8 cellular contexts compared by ENCODE assay signal in genomic region chr7:100604976-100605911, GRCh38.
DNase-seq lines count a peak whose midpoint lies in the region; ATAC-seq and TF ChIP-seq lines count a peak whose summit lies in the region.

No MANE protein-coding gene starts in this region.

- H3K4me1 Mint-ChIP-seq in stimulated activated effector memory CD8-positive, alpha-beta T cell treated with anti-CD3 and anti-CD28 coated beads, Interleukin-12 subunit alpha, Interleukin-12 subunit beta, amount 100 ng/mL, for 72 hours = peaks cover 30% of the 10 kb centered on the region

- no peaks in the 10 kb centered on the region for H3K9me3 Mint-ChIP-seq in stimulated activated effector memory CD8-positive, alpha-beta T cell treated with anti-CD3 and anti-CD28 coated beads, Interleukin-12 subunit alpha, Interleukin-12 subunit beta, amount 100 ng/mL, for 72 hours

- no peaks in the 10 kb centered on the region for H3K27me3 ChIP-seq in adipocyte (replicated peaks; ENCODE audit: control insufficient read depth, insufficient read depth, low read length)

- no peaks in the 10 kb centered on the region for H3K9me3 ChIP-seq in adipocyte (ENCODE audit: control insufficient read depth, low read length)

- TF ChIP-seq RAD21 in Ishikawa (IDR thresholded peaks at IDR 0.05; ENCODE audit: low read depth) = no peak

- no peaks in the 10 kb centered on the region for H3K36me3 Mint-ChIP-seq in stimulated activated effector memory CD8-positive, alpha-beta T cell treated with anti-CD3 and anti-CD28 coated beads, Interleukin-12 subunit alpha, Interleukin-12 subunit beta, amount 100 ng/mL, for 72 hours

- TF ChIP-seq POLR2A in GM18505 (IDR thresholded peaks at IDR 0.05; ENCODE audit: borderline replicate concordance, extremely low read depth, insufficient read depth, insufficient read length) = no peak

- peak overlapping the region; percentile 87 for H3K4me3 Mint-ChIP-seq in stimulated activated effector memory CD8-positive, alpha-beta T cell treated with anti-CD3 and anti-CD28 coated beads, Interleukin-12 subunit alpha, Interleukin-12 subunit beta, amount 100 ng/mL, for 72 hours

- peak; percentile 9 for ATAC-seq in stimulated activated effector memory CD8-positive, alpha-beta T cell treated with anti-CD3 and anti-CD28 coated beads, Interleukin-12 subunit alpha, Interleukin-12 subunit beta, amount 100 ng/mL, for 72 hours
- ATAC-seq in GM18505 (IDR thresholded peaks at IDR 0.05; ENCODE audit: unreplicated experiment) = no peak

- no peak for TF ChIP-seq EP300 in Ishikawa (IDR thresholded peaks at IDR 0.05; ENCODE audit: borderline replicate concordance)

- DNase-seq in AG09309 (ENCODE audit: low read depth) (no peak), adipocyte (ENCODE audit: low read depth) (no peak), iPS-NIHi7 (ENCODE audit: extremely low spot score) (peak; percentile 38), DMS153 treated with DMSO at 0.1 percent for 48 hours (lab: John Stamatoyannopoulos, UW; ENCODE audit: unreplicated experiment) (no peak), NAMALWA (ENCODE audit: low spot score) (no peak)
- peak; percentile 25 to 68 for DNase-seq in stimulated activated effector memory CD8-positive, alpha-beta T cell treated with anti-CD3 and anti-CD28 coated beads, Interleukin-12 subunit alpha, Interleukin-12 subunit beta, amount 100 ng/mL, for 72 hours (ENCODE audit: low spot score in 2 of 2)

- H3K4me1 ChIP-seq in adipocyte (ENCODE audit: control insufficient read depth, insufficient read depth, low read length) = peaks cover 24% of the 10 kb centered on the region

- H3K36me3 ChIP-seq in adipocyte (ENCODE audit: control insufficient read depth, insufficient read depth, low read length, severe bottlenecking) = peaks cover 14% of the 10 kb centered on the region

- no peak for TF ChIP-seq CTCF in AG09309 (IDR thresholded peaks at IDR 0.05; ENCODE audit: control insufficient read depth, insufficient read depth, low read depth, low read length, missing control alignments)

- H3K9ac ChIP-seq in adipocyte (ENCODE audit: low read length) = peak overlapping the region; percentile 75

- H3K27ac Mint-ChIP-seq in stimulated activated effector memory CD8-positive, alpha-beta T cell treated with anti-CD3 and anti-CD28 coated beads, Interleukin-12 subunit alpha, Interleukin-12 subunit beta, amount 100 ng/mL, for 72 hours = peak overlapping the region; percentile 70

- H3K4me3 ChIP-seq in AG09309 (ENCODE audit: control insufficient read depth, low read depth, low read length) (peak overlapping the region; percentile 94), adipocyte (ENCODE audit: low read length) (peak overlapping the region; percentile 80)

TF ChIP-seq in Ishikawa, 13 proteins besides CTCF, POLR2A, EP300 and RAD21:
- TF ChIP-seq TAF1 (IDR thresholded peaks at IDR 0.05; ENCODE audit: low read depth) (no peak), ZBTB7A (IDR thresholded peaks at IDR 0.05; ENCODE audit: low read depth) (peak; percentile 16; the same call in 1 of the 2 replicates)
TF ChIP-seq in Ishikawa: peak in this region for 1.

Comparison
In these comparisons a context has a peak if more than half of its experiments do, and no peak if none do; other contexts are left out.
1. DNase-seq: peak in iPS-NIHi7 (single experiment) and stimulated activated effector memory CD8-positive, alpha-beta T cell treated with anti-CD3 and anti-CD28 coated beads, Interleukin-12 subunit alpha, Interleukin-12 subunit beta, amount 100 ng/mL, for 72 hours (2 of 2); none in AG09309 (single experiment), adipocyte (single experiment), DMS153 treated with DMSO at 0.1 percent for 48 hours (single experiment) and NAMALWA (single experiment).